Comparison of ENCODE assay signal across 16 cellular contexts in genomic region chr11:2140411-2141400, GRCh38. TPM values are rescaled to one million over a fixed set of nuclear protein-coding genes. Genes with fewer than 3 reads are reported as not detected.
A peak's percentile ranks its signal among the peaks of the same experiment; 100 is the strongest.
DNase-seq lines count a peak whose midpoint lies in the region; ATAC-seq and TF ChIP-seq lines count a peak whose summit lies in the region.
"Had no signal": no experiment of that assay in that cellular context is flagged by ENCODE, and none has a peak within 500 bp of the region (broad histone marks: within the 10 kb centered on the region; RNA-seq: fewer than 3 reads in every experiment).

No MANE protein-coding gene starts in this region.

- H3K4me3 Mint-ChIP-seq in GM23338 = peak overlapping the region; percentile 48
- H3K4me3 Mint-ChIP-seq in progenitor cell of endocrine pancreas (ENCODE audit: low read depth) = peak overlapping the region; percentile 91
- H3K4me3 Mint-ChIP-seq: activated CD8-positive, alpha-beta T cell treated with anti-CD3 and anti-CD28 coated beads, Interleukin-2, amount 10 ng/mL, durations not matched to agents 7 days and 5 days had no signal

- H3K36me3 ChIP-seq in GM23338 (ENCODE audit: insufficient read depth) (no peaks in the 10 kb centered on the region), iPS-15b (ENCODE audit: control insufficient read depth, insufficient read depth, low read length) (no peaks in the 10 kb centered on the region)
- H3K36me3 ChIP-seq: MG63 had no signal

- TF ChIP-seq CTCF in GM23338 (conservative IDR thresholded peaks at IDR 0.05; ENCODE audit: low read depth in 2 of 2) = peak in 1 of 2 experiments; percentile 13; a peak in 1 of 4 replicates
- no peak for TF ChIP-seq CTCF in progenitor cell of endocrine pancreas (IDR thresholded peaks at IDR 0.05; ENCODE audit: unreplicated experiment)

- H3K27me3 ChIP-seq in GM23338 (ENCODE audit: insufficient read depth) = peaks cover 97% of the 10 kb centered on the region
- peaks cover 73% of the 10 kb centered on the region for H3K27me3 ChIP-seq in iPS-15b (ENCODE audit: control insufficient read depth, insufficient read depth, low read length)

- H3K27ac ChIP-seq in GM23338 (ENCODE audit: low read depth) = no peak overlapping the region

- DNase-seq in GM23338 (ENCODE audit: low spot score) (peak; percentile 62), NCI-H69 (lab: John Stamatoyannopoulos, UW) (peak; percentile 48), progenitor cell of endocrine pancreas (ENCODE audit: low spot score, unreplicated experiment) (no peak), ureter (ENCODE audit: low spot score) (no peak)
- DNase-seq: activated CD8-positive, alpha-beta T cell treated with anti-CD3 and anti-CD28 coated beads, Interleukin-2, amount 10 ng/mL, durations not matched to agents 7 days and 5 days; EL; hippocampal formation; MG63; SHP77 treated with DMSO at 0.1 percent for 48 hours; stimulated activated naive CD8-positive, alpha-beta T cell treated with anti-CD3 and anti-CD28 coated beads, Interleukin-15, Interleukin-2, amounts not matched to agents 100 U/mL and 50 U/mL, for 24 hours had no signal

- H3K36me3 Mint-ChIP-seq in GM23338 (ENCODE audit: low read depth) = no peaks in the 10 kb centered on the region
- peaks cover 7% of the 10 kb centered on the region for H3K36me3 Mint-ChIP-seq in progenitor cell of endocrine pancreas (ENCODE audit: insufficient read depth)
- H3K36me3 Mint-ChIP-seq: activated naive CD4-positive, alpha-beta T cell treated with anti-CD3 and anti-CD28 coated beads, Interleukin-2, amount 50 U/mL, for 72 hours had no signal

- ATAC-seq in GM23338 (peak; percentile 5), HG03108 (IDR thresholded peaks at IDR 0.05; ENCODE audit: unreplicated experiment) (no peak), HG03045 (IDR thresholded peaks at IDR 0.05; ENCODE audit: unreplicated experiment) (no peak)
- ATAC-seq: activated CD8-positive, alpha-beta T cell treated with anti-CD3 and anti-CD28 coated beads, Interleukin-2, amount 10 ng/mL, durations not matched to agents 7 days and 5 days; activated naive CD4-positive, alpha-beta T cell treated with anti-CD3 and anti-CD28 coated beads, Interleukin-2, amount 50 U/mL, for 72 hours; esophagus mucosa; stimulated activated naive CD8-positive, alpha-beta T cell treated with anti-CD3 and anti-CD28 coated beads, Interleukin-15, Interleukin-2, amounts not matched to agents 100 U/mL and 50 U/mL, for 24 hours had no signal

- H3K79me2 ChIP-seq in GM23338 (replicated peaks; ENCODE audit: insufficient read depth) = no peaks in the 10 kb centered on the region

- peak overlapping the region; percentile 70 for H3K4me2 ChIP-seq in GM23338

- H3K4me1 Mint-ChIP-seq in GM23338 (peaks cover 11% of the 10 kb centered on the region; the same call in 1 of the 3 replicates), progenitor cell of endocrine pancreas (ENCODE audit: low read depth) (peaks cover 11% of the 10 kb centered on the region)

- H3F3A ChIP-seq in GM23338 (replicated peaks; ENCODE audit: low read depth) = no peaks in the 10 kb centered on the region; the same call in 1 of the 2 replicates

- no peak overlapping the region for H3K27ac Mint-ChIP-seq in GM23338
- peak overlapping the region; percentile 90 for H3K27ac Mint-ChIP-seq in progenitor cell of endocrine pancreas
- H3K27ac Mint-ChIP-seq: activated CD8-positive, alpha-beta T cell treated with anti-CD3 and anti-CD28 coated beads, Interleukin-2, amount 10 ng/mL, durations not matched to agents 7 days and 5 days; activated naive CD4-positive, alpha-beta T cell treated with anti-CD3 and anti-CD28 coated beads, Interleukin-2, amount 50 U/mL, for 72 hours had no signal

- no peaks in the 10 kb centered on the region for H3K9me2 ChIP-seq in GM23338 (ENCODE audit: insufficient read depth)

- peaks cover 15% of the 10 kb centered on the region for H4K20me1 ChIP-seq in GM23338 (replicated peaks; ENCODE audit: insufficient read depth)

- no peak overlapping the region; the same call in 1 of the 2 replicates for H2AFZ ChIP-seq in GM23338

- H3K27me3 Mint-ChIP-seq in GM23338 (ENCODE audit: insufficient read depth, low read depth, poor library complexity) (peaks cover 86% of the 10 kb centered on the region), progenitor cell of endocrine pancreas (peaks cover 53% of the 10 kb centered on the region)

- no peak overlapping the region for H3K9ac ChIP-seq in iPS-15b (ENCODE audit: low read depth, low read length)

- H3K4me3 ChIP-seq in GM23338 (peak overlapping the region; percentile 49), iPS-15b (ENCODE audit: low read depth, low read length) (peak overlapping the region; percentile 23)
- H3K4me3 ChIP-seq: MG63 had no signal

- H3K9me3 ChIP-seq in iPS-15b (ENCODE audit: control insufficient read depth, insufficient read depth, low read length) = no peaks in the 10 kb centered on the region
- H3K9me3 ChIP-seq: MG63 had no signal

- H3K9me3 Mint-ChIP-seq in GM23338 (peaks cover 6% of the 10 kb centered on the region; the same call in 1 of the 3 replicates), progenitor cell of endocrine pancreas (ENCODE audit: low read depth) (no peaks in the 10 kb centered on the region)
- H3K9me3 Mint-ChIP-seq: activated naive CD4-positive, alpha-beta T cell treated with anti-CD3 and anti-CD28 coated beads, Interleukin-2, amount 50 U/mL, for 72 hours had no signal

- H3K4me1 ChIP-seq in GM23338 (ENCODE audit: insufficient read depth) = peaks cover 13% of the 10 kb centered on the region; the same call in 1 of the 2 replicates
- no peaks in the 10 kb centered on the region for H3K4me1 ChIP-seq in iPS-15b (ENCODE audit: control insufficient read depth, insufficient read depth, low read length)

TF ChIP-seq in GM23338, 12 proteins besides CTCF, POLR2A, EP300 and RAD21 (continues in another document):
- TF ChIP-seq CREB1 (CRISPR knock-in tag; IDR thresholded peaks at IDR 0.05; ENCODE audit: low read depth) (no peak), NANOG (IDR thresholded peaks at IDR 0.05; ENCODE audit: borderline replicate concordance) (no peak), EZH2 (IDR thresholded peaks at IDR 0.05; ENCODE audit: low read depth, unreplicated experiment) (peak; percentile 90)

RNA-seq across cellular contexts. Expression of gene IGF2, which starts 1.5 kb away (rescaled TPM):
- total RNA-seq in GM23338 (2014; rRNA removed; shearing (Covaris generic)) = 0.70 and 1.4 TPM in 2 replicates
- polyA plus RNA-seq in GM23338 (2016; fragmentation: Nextera tagmentation; extraction: Ambion mirVana) = 4.0 and 4.4 TPM in 2 replicates
- total RNA-seq in progenitor cell of endocrine pancreas = 4,678 and 5,100 TPM in 2 replicates
- total RNA-seq in ureter = 61.1 TPM
- total RNA-seq: activated CD8-positive, alpha-beta T cell treated with anti-CD3 and anti-CD28 coated beads, Interleukin-2, amount 10 ng/mL, durations not matched to agents 7 days and 5 days had no signal

RNA-seq across cellular contexts. Expression of gene INS, which starts 20.3 kb away (rescaled TPM):
- not detected in 2 replicates for total RNA-seq in GM23338 (2014; rRNA removed; shearing (Covaris generic))
- polyA plus RNA-seq in GM23338 (2016; fragmentation: Nextera tagmentation; extraction: Ambion mirVana) = not detected in 2 replicates
- total RNA-seq in progenitor cell of endocrine pancreas = 68.7 and 75.2 TPM in 2 replicates
- not detected for total RNA-seq in ureter
- total RNA-seq: activated CD8-positive, alpha-beta T cell treated with anti-CD3 and anti-CD28 coated beads, Interleukin-2, amount 10 ng/mL, durations not matched to agents 7 days and 5 days; activated naive CD4-positive, alpha-beta T cell treated with anti-CD3 and anti-CD28 coated beads, Interleukin-2, amount 50 U/mL, for 72 hours; esophagus mucosa; renal cortical epithelial cell had no signal

RNA-seq across cellular contexts. Expression of gene TH, which starts 30.9 kb away (rescaled TPM):
- not detected in 2 replicates for total RNA-seq in GM23338 (2014; rRNA removed; shearing (Covaris generic))
- 0.34 TPM in 1 of 2 replicates, not detected in the other for polyA plus RNA-seq in GM23338 (2016; fragmentation: Nextera tagmentation; extraction: Ambion mirVana)
- 0.53 and 1.1 TPM in 2 replicates for total RNA-seq in progenitor cell of endocrine pancreas
- total RNA-seq in ureter = 4.3 TPM
- total RNA-seq: activated CD8-positive, alpha-beta T cell treated with anti-CD3 and anti-CD28 coated beads, Interleukin-2, amount 10 ng/mL, durations not matched to agents 7 days and 5 days; activated naive CD4-positive, alpha-beta T cell treated with anti-CD3 and anti-CD28 coated beads, Interleukin-2, amount 50 U/mL, for 72 hours had no signal

Comparison
In these comparisons a context has a peak if more than half of its experiments do, and no peak if none do; other contexts are left out.
1. DNase-seq: peak in GM23338 (single experiment) and NCI-H69 (single experiment); none in progenitor cell of endocrine pancreas (single experiment) and ureter (single experiment).
2. RNA of gene IGF2, which starts 1.5 kb away (total RNA-seq): 4,678 to 5,100 TPM in progenitor cell of endocrine pancreas; 61.1 TPM in ureter (single experiment) and 0.70 to 1.4 TPM in GM23338; every median in the first group is over 10 times any median in the second.
3. RNA of gene INS, which starts 20.3 kb away (total RNA-seq): 68.7 to 75.2 TPM in progenitor cell of endocrine pancreas; not detected in GM23338 and not detected in ureter (single experiment); every median in the first group is over 10 times any median in the second.